8 cellular contexts compared by ENCODE assay signal in genomic region chrX:106726485-106727437, GRCh38. TPM values are rescaled to one million over a fixed set of nuclear protein-coding genes. Genes with fewer than 3 reads are reported as not detected.
DNase-seq lines count a peak whose midpoint lies in the region; ATAC-seq and TF ChIP-seq lines count a peak whose summit lies in the region.

Gene RNF128 (plus strand): TSS chrX:106726701. CDS start chrX:106726914, 213 bp downstream.

- H3K27me3 ChIP-seq in lower lobe of right lung (ENCODE audit: low read depth): no peaks in the 10 kb centered on the region
- no peaks in the 10 kb centered on the region for H3K27me3 ChIP-seq in testis

- no peak for TF ChIP-seq POLR2A in testis (IDR thresholded peaks at IDR 0.05)

- 3% methylated on average over 13 to 31 of the region's 79 CpGs for WGBS in testis, 2 donors

- H3K36me3 ChIP-seq in lower lobe of right lung: no peaks in the 10 kb centered on the region
- H3K36me3 ChIP-seq in testis (ENCODE audit: low read depth, missing control alignments): no peaks in the 10 kb centered on the region

- no peaks in the 10 kb centered on the region for H3K4me1 ChIP-seq in lower lobe of right lung
- no peaks in the 10 kb centered on the region for H3K4me1 ChIP-seq in testis

- peak within 1 kb of the TSS; percentile 54 for H3K4me3 ChIP-seq in lower lobe of right lung
- peak within 1 kb of the TSS; percentile 15 to 54 for H3K4me3 ChIP-seq in testis

- TF ChIP-seq CTCF in lower lobe of right lung (IDR thresholded peaks at IDR 0.05) (no peak), testis (IDR thresholded peaks at IDR 0.05) (no peak)

- H3K9me3 ChIP-seq in lower lobe of right lung (no peaks in the 10 kb centered on the region), testis (no peaks in the 10 kb centered on the region)

- H3K27ac ChIP-seq in lower lobe of right lung (peak within 1 kb of the TSS; percentile 71), testis (no peak within 1 kb of the TSS)

- peak; percentile 89 to 93 for ATAC-seq in lower lobe of right lung
- ATAC-seq in GM21786 (IDR thresholded peaks at IDR 0.05; ENCODE audit: unreplicated experiment): no peak
- no peak for ATAC-seq in GM21825 (IDR thresholded peaks at IDR 0.05; ENCODE audit: unreplicated experiment)

- DNase-seq in stimulated activated CD4-positive, alpha-beta T cell treated with anti-CD3 and anti-CD28 coated beads, Interleukin-12 subunit alpha, Interleukin-12 subunit beta, amount 100 ng/mL, for 48 hours (ENCODE audit: low read depth in 2 of 3, low spot score in 1 of 3): peak in 2 of 3 donors; percentile 6 to 8
- DNase-seq in stimulated activated CD4-positive, alpha-beta T cell treated with anti-CD3 and anti-CD28 coated beads, Interleukin-2, amount 100 ng/mL, for 48 hours: no peak
- DNase-seq in SK-N-DZ (ENCODE audit: low spot score): peak; percentile 1
- DNase-seq in ecto neural progenitor cell (ENCODE audit: low spot score): peak; percentile 61
- peak; percentile 68 for DNase-seq in lower lobe of right lung
- peak; percentile 41 for DNase-seq in testis

- intact Hi-C loops in lower lobe of right lung (cut with DNase I): no loop called here
- intact Hi-C loops in testis (cut with DNase I; ENCODE audit: low total_unique reads): no loop called here

RNA-seq across cellular contexts. Expression of gene RNF128, which starts in this region (rescaled TPM):
- not detected in 2 replicates for polyA plus RNA-seq in SK-N-DZ (2014; cell fraction: cytosol; rRNA removed)
- polyA plus RNA-seq in SK-N-DZ (2014; cell fraction: nucleus; rRNA removed): not detected in 2 replicates
- total RNA-seq in lower lobe of right lung (15.4 TPM), testis (1 to 10 TPM; 1.4 to 1.5 TPM)
- polyA plus RNA-seq in testis (ENCODE audit: insufficient read depth, low read depth, low replicate concordance): 1.5 TPM

Comparison
In these comparisons a context has a peak if more than half of its experiments do, and no peak if none do; other contexts are left out.
1. DNase-seq: peak in stimulated activated CD4-positive, alpha-beta T cell treated with anti-CD3 and anti-CD28 coated beads, Interleukin-12 subunit alpha, Interleukin-12 subunit beta, amount 100 ng/mL, for 48 hours (2 of 3), SK-N-DZ (single experiment), ecto neural progenitor cell (single experiment), lower lobe of right lung (single experiment) and testis (single experiment); none in stimulated activated CD4-positive, alpha-beta T cell treated with anti-CD3 and anti-CD28 coated beads, Interleukin-2, amount 100 ng/mL, for 48 hours (0 of 2).
2. ATAC-seq: peak in lower lobe of right lung (2 of 2); none in GM21786 (single experiment) and GM21825 (single experiment).